Comparison of ENCODE assay signal across 8 cellular contexts in the genomic region with DNA sequence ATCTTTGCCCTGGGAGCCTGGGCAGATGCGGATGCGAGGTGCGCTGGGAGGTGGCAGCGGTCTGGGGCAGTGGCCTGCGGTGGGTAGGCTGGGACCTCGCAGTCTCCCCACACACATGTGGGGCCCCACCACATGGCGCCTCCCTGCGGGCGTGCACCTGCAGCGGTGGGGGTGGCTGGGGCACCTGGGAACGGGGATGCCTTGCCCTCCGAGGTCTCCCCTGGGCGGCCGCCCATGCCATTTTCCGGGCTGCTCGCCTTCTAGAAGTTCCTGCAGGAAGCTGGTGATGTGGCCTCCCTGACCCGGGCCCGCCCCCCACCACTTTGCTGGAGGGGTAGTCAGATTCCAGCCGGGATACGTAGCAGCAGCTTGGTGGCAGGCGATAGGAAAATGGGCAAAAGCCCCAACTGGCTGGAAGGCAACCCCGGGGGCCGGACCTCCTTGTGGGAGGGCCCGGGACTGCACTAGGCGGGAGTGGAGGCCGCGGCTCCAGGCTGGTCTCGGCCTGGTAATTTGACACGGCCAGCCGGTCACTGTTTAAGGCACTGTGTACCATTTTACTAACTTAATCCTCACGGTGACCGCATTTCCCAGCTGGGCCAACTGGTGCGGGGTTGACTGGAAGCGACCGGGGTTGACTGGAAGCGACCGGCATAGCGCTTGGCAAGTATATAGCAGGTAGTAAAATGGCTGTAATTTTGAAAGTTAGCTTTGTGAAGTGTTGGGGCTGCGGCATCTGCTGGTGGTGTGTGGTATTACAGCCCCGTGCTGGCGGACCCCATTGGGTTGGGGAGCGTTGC. TPM values are rescaled to one million over a fixed set of nuclear protein-coding genes. Genes with fewer than 3 reads are reported as not detected.
DNase-seq lines count a peak whose midpoint lies in the region; ATAC-seq and TF ChIP-seq lines count a peak whose summit lies in the region.

No MANE protein-coding gene starts in this region.

- peak; percentile 56 for ATAC-seq in stimulated activated naive CD8-positive, alpha-beta T cell treated with anti-CD3 and anti-CD28 coated beads, Interleukin-15, amount 100 ng/mL, for 72 hours

- H3K4me3 ChIP-seq in AG04450 (ENCODE audit: low read depth, low read length), result no peak overlapping the region
- H3K4me3 ChIP-seq in NT2/D1 (ENCODE audit: insufficient read length, low read depth), result no peak overlapping the region
- no peak overlapping the region for H3K4me3 ChIP-seq in astrocyte of the cerebellum (ENCODE audit: low read depth, low read length)

- peak; percentile 81 for TF ChIP-seq CTCF in AG04450 (IDR thresholded peaks at IDR 0.05; ENCODE audit: low read depth, low read length)
- TF ChIP-seq CTCF in GM13976 (IDR thresholded peaks at IDR 0.05; ENCODE audit: borderline replicate concordance, control extremely low read depth, extremely low read depth, insufficient read depth, missing control alignments), result peak; percentile 72
- peak; percentile 85 for TF ChIP-seq CTCF in astrocyte of the cerebellum (IDR thresholded peaks at IDR 0.05; ENCODE audit: low read depth, low read length, missing control alignments)

- H3K4me1 Mint-ChIP-seq in stimulated activated naive CD8-positive, alpha-beta T cell treated with anti-CD3 and anti-CD28 coated beads, Interleukin-15, amount 100 ng/mL, for 72 hours, result peaks cover 6% of the 10 kb centered on the region

- no peak overlapping the region for H3K4me3 Mint-ChIP-seq in stimulated activated naive CD8-positive, alpha-beta T cell treated with anti-CD3 and anti-CD28 coated beads, Interleukin-15, amount 100 ng/mL, for 72 hours

- peaks cover 7% of the 10 kb centered on the region; the same call in 1 of the 2 replicates for H3K9me3 ChIP-seq in AG04450 (ENCODE audit: control insufficient read depth, insufficient read depth, low read length)
- H3K9me3 ChIP-seq in NT2/D1 (ENCODE audit: insufficient read depth, low read length), result no peaks in the 10 kb centered on the region

- in situ Hi-C loops in GM13976 (cut with MboI; ENCODE audit: low sequenced_read_pairs, unreplicated experiment), result loop anchor here (10.0 kb wide), 1 partner anchor 221 kb away; a partner anchor contains a TSS
- in situ Hi-C loops in astrocyte of the cerebellum (cut with HindIII; ENCODE audit: low sequenced_read_pairs), result no loop called here

- CTCF ChIA-PET in AG04450 (lab: Charles Lee), result interaction anchor here (0.5 to 7.1 kb wide), 24 partner anchors 12 to 165 kb away, joined by 3 to 65 read pairs (median 4); a partner anchor contains a TSS

- H3K27me3 Mint-ChIP-seq in stimulated activated naive CD8-positive, alpha-beta T cell treated with anti-CD3 and anti-CD28 coated beads, Interleukin-15, amount 100 ng/mL, for 72 hours, result no peaks in the 10 kb centered on the region

- H3K9ac ChIP-seq in NT2/D1 (ENCODE audit: insufficient read length, low read depth), result peak overlapping the region; percentile 27

- POLR2A ChIA-PET in AG04450 (lab: Yijun Ruan, JAX), result interaction anchor here (0.6 to 0.7 kb wide), 2 partner anchors 89 to 142 kb away, joined by 3 to 9 read pairs; no protein-coding TSS in a partner anchor

- no peaks in the 10 kb centered on the region for H3K9me3 Mint-ChIP-seq in stimulated activated naive CD8-positive, alpha-beta T cell treated with anti-CD3 and anti-CD28 coated beads, Interleukin-15, amount 100 ng/mL, for 72 hours

- H3K27me3 ChIP-seq in AG04450 (ENCODE audit: control insufficient read depth, insufficient read depth, low read length) (no peaks in the 10 kb centered on the region), NT2/D1 (ENCODE audit: insufficient read depth, insufficient read length) (no peaks in the 10 kb centered on the region)

- H3K27ac Mint-ChIP-seq in stimulated activated naive CD8-positive, alpha-beta T cell treated with anti-CD3 and anti-CD28 coated beads, Interleukin-15, amount 100 ng/mL, for 72 hours, result no peak overlapping the region

- H3K4me1 ChIP-seq in NT2/D1 (ENCODE audit: insufficient read depth, insufficient read length), result peaks cover 3% of the 10 kb centered on the region

- DNase-seq in AG04450 (ENCODE audit: low read depth, low spot score) (no peak), GM13976 (ENCODE audit: low spot score) (peak; percentile 78), NT2/D1 (ENCODE audit: low read depth, low spot score) (no peak), astrocyte of the cerebellum (ENCODE audit: low read depth) (no peak), kidney glomerular epithelial cell (lab: John Stamatoyannopoulos, UW) (peak; percentile 57), middle frontal gyrus (ENCODE audit: extremely low spot score, low spot score) (no peak), epidermal melanocyte (ENCODE audit: insufficient read length, low spot score) (no peak)
- peak; percentile 40 to 41 for DNase-seq in stimulated activated naive CD8-positive, alpha-beta T cell treated with anti-CD3 and anti-CD28 coated beads, Interleukin-15, amount 100 ng/mL, for 72 hours

- H3K27ac ChIP-seq in AG04450 (ENCODE audit: low read depth, low read length), result no peak overlapping the region

- H3K36me3 ChIP-seq in NT2/D1 (ENCODE audit: insufficient read depth, insufficient read length, low read length), result peaks cover 91% of the 10 kb centered on the region

RNA-seq across cellular contexts. Expression of a gene that starts 38.5 kb away (rescaled TPM):
- polyA plus RNA-seq in AG04450 (2011; rRNA removed), result 9.9 and 11.7 TPM in 2 replicates
- 26.8 and 29.3 TPM in 2 replicates for polyA minus RNA-seq in AG04450 (2011; rRNA and poly(A)+ RNA removed)

Comparison
In these comparisons a context has a peak if more than half of its experiments do, and no peak if none do; other contexts are left out.
1. DNase-seq: peak in GM13976 (single experiment), kidney glomerular epithelial cell (single experiment) and stimulated activated naive CD8-positive, alpha-beta T cell treated with anti-CD3 and anti-CD28 coated beads, Interleukin-15, amount 100 ng/mL, for 72 hours (2 of 2); none in AG04450 (single experiment), NT2/D1 (single experiment), astrocyte of the cerebellum (single experiment), middle frontal gyrus (single experiment) and epidermal melanocyte (single experiment).
2. Peak in every context shown above with its lines, with median percentiles within 50 percentile points of each other: CTCF ChIP-seq.